8 cellular contexts compared by ENCODE assay signal in the genomic region with DNA sequence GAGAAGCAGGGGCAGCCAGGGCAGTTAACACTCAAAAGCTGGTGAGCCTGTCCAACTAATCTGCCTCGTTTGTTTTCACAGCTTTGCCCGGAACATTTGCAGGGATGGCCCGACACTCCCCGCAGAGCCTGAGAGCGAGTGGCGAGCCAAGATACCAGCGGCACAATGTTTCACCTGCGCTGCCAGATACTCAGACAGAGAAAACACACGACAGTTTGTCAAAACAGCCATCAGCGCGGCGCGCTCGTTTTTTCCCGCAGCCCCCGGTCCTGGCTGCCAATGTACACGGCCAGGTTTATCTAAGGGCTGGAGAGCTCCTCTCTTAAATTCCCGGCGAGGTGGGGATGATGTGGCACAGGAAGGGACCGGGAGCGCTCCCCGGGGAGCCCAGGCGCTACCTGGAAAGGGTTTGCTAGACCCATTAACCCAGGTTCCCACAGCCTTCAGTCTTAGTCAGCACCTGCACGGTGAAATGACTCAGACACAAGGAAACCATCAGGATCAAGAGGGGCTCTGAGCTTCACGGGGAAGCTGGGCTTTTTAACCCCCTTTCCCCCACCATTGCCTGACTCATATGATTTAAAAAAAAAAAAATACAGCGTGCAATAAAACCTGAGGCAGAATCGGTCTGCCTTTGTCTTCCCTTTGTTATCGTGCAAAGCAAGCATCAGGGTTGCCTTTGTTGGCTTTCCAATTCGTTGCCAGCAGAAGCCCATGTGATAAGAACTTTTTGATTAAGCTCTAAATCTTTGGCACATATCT.
DNase-seq lines count a peak whose midpoint lies in the region; ATAC-seq and TF ChIP-seq lines count a peak whose summit lies in the region.

No MANE protein-coding gene starts in this region.

- H3K27me3 ChIP-seq in stomach (peaks cover 0 to 12% (median 0%) of the 10 kb centered on the region in 3 donors), WERI-Rb-1 (ENCODE audit: insufficient read depth, low read depth, severe bottlenecking) (no peaks in the 10 kb centered on the region)

- WGBS in stomach, 5 donors, result 2 to 5% (median 3%) methylated on average over 28 to 29 of the region's 29 CpGs

- TF ChIP-seq POLR2A in stomach (IDR thresholded peaks at IDR 0.05), result no peak

- H3K27ac Mint-ChIP-seq in activated naive CD4-positive, alpha-beta T cell treated with anti-CD3 and anti-CD28 coated beads, Interleukin-2, amount 50 U/mL, for 72 hours, result no peak overlapping the region

- H3K27ac ChIP-seq in stomach (peak overlapping the region; percentile 50 to 81 (median 67)), WERI-Rb-1 (no peak overlapping the region)

- no peaks in the 10 kb centered on the region for H3K36me3 Mint-ChIP-seq in activated naive CD4-positive, alpha-beta T cell treated with anti-CD3 and anti-CD28 coated beads, Interleukin-2, amount 50 U/mL, for 72 hours

- H3K9me3 Mint-ChIP-seq in activated naive CD4-positive, alpha-beta T cell treated with anti-CD3 and anti-CD28 coated beads, Interleukin-2, amount 50 U/mL, for 72 hours, result no peaks in the 10 kb centered on the region

- H3K4me1 ChIP-seq in stomach, result peaks cover 0 to 29% (median 17%) of the 10 kb centered on the region in 4 donors

- no peak for TF ChIP-seq EP300 in stomach (IDR thresholded peaks at IDR 0.05)

- intact Hi-C loops in stomach (cut with DNase I; ENCODE audit: low total_unique reads), result no loop called here

- DNase-seq in HT-29 (ENCODE audit: low spot score), result peak; percentile 76
- peak; percentile 82 for DNase-seq in SW480 (ENCODE audit: low spot score)
- DNase-seq in stomach, result peak; percentile 69
- no peak for DNase-seq in activated naive CD4-positive, alpha-beta T cell treated with anti-CD3 and anti-CD28 coated beads, Interleukin-2, amount 50 U/mL, for 72 hours (ENCODE audit: low spot score in 2 of 2)
- DNase-seq in NCI-H2196 treated with DMSO at 0.1 percent for 48 hours (lab: John Stamatoyannopoulos, UW; ENCODE audit: unreplicated experiment), result no peak
- no peak for DNase-seq in activated CD4-positive, alpha-beta T cell treated with anti-CD3 and anti-CD28 coated beads, Interleukin-2, amount 50 U/mL, for 48 hours
- no peak for DNase-seq in WERI-Rb-1

- no peak for ATAC-seq in activated naive CD4-positive, alpha-beta T cell treated with anti-CD3 and anti-CD28 coated beads, Interleukin-2, amount 50 U/mL, for 72 hours

- TF ChIP-seq CTCF in stomach (IDR thresholded peaks at IDR 0.05), result no peak
- TF ChIP-seq CTCF in WERI-Rb-1 (IDR thresholded peaks at IDR 0.05; ENCODE audit: low read depth, low read length), result no peak

- H3K4me3 ChIP-seq in iPS-11a (ENCODE audit: low read depth, low read length), result peak overlapping the region; percentile 28
- H3K4me3 ChIP-seq in stomach, result peak overlapping the region; percentile 34 to 40 (median 37)
- no peak overlapping the region for H3K4me3 ChIP-seq in WERI-Rb-1 (ENCODE audit: low read depth, low read length)

- H3K36me3 ChIP-seq in stomach (no peaks in the 10 kb centered on the region), WERI-Rb-1 (no peaks in the 10 kb centered on the region)

- no peaks in the 10 kb centered on the region for H3K9me3 ChIP-seq in stomach
- H3K9me3 ChIP-seq in WERI-Rb-1 (ENCODE audit: severe bottlenecking), result no peaks in the 10 kb centered on the region

Comparison
In these comparisons a context has a peak if more than half of its experiments do, and no peak if none do; other contexts are left out.
1. DNase-seq: peak in HT-29 (single experiment), SW480 (single experiment) and stomach (single experiment); none in activated naive CD4-positive, alpha-beta T cell treated with anti-CD3 and anti-CD28 coated beads, Interleukin-2, amount 50 U/mL, for 72 hours (0 of 2), NCI-H2196 treated with DMSO at 0.1 percent for 48 hours (single experiment), activated CD4-positive, alpha-beta T cell treated with anti-CD3 and anti-CD28 coated beads, Interleukin-2, amount 50 U/mL, for 48 hours (0 of 2) and WERI-Rb-1 (single experiment).